8 cellular contexts compared by ENCODE assay signal in genomic region chr1:18299441-18300338, GRCh38.
DNase-seq lines count a peak whose midpoint lies in the region; ATAC-seq and TF ChIP-seq lines count a peak whose summit lies in the region.

No MANE protein-coding gene starts in this region.

- no peak overlapping the region for H2BK15ac ChIP-seq in neuronal stem cell (ENCODE audit: low read length)

- no peaks in the 10 kb centered on the region for H3K4me1 ChIP-seq in cardiac muscle cell (ENCODE audit: low read depth)
- peaks cover 0 to 5% of the 10 kb centered on the region in 2 donors for H3K4me1 ChIP-seq in neuronal stem cell (ENCODE audit: control insufficient read depth in 2 of 2, insufficient read depth in 1 of 2, low read depth in 1 of 2, low read length in 2 of 2)

- H2BK5ac ChIP-seq in neuronal stem cell (ENCODE audit: low read length): no peak overlapping the region

- WGBS in neuronal stem cell (ENCODE audit: extremely low coverage in 2 of 2, insufficient read length in 2 of 2, insufficient replicate concordance in 1 of 2), 2 donors: no CpG with 5 or more reads among the region's 7 CpGs

- H3K9me3 ChIP-seq in cardiac muscle cell (ENCODE audit: low read depth): no peaks in the 10 kb centered on the region
- no peaks in the 10 kb centered on the region for H3K9me3 ChIP-seq in neuronal stem cell (replicated peaks in 1 of 2; ENCODE audit: control insufficient read depth in 2 of 2, insufficient read depth in 1 of 2, low read depth in 1 of 2, low read length in 2 of 2)

- H2BK12ac ChIP-seq in neuronal stem cell (ENCODE audit: low read length): no peak overlapping the region

- no peak overlapping the region for H2BK120ac ChIP-seq in neuronal stem cell (ENCODE audit: low read depth, low read length)

- no peak overlapping the region for H4K91ac ChIP-seq in neuronal stem cell (ENCODE audit: low read depth, low read length, poor library complexity)

- no peak overlapping the region for H4K8ac ChIP-seq in neuronal stem cell (ENCODE audit: low read depth, low read length)

- in situ Hi-C loops in astrocyte of the spinal cord (cut with HindIII; ENCODE audit: low sequenced_read_pairs): no loop called here

- no peaks in the 10 kb centered on the region for H3K79me1 ChIP-seq in neuronal stem cell (ENCODE audit: low read depth, low read length)

- intact Hi-C loops in cardiac septum (cut with DNase I): no loop called here

- no peak overlapping the region for H3K18ac ChIP-seq in neuronal stem cell (ENCODE audit: low read length)

- H3K4me2 ChIP-seq in neuronal stem cell (ENCODE audit: insufficient read depth, low read length, poor library complexity, severe bottlenecking): no peak overlapping the region

- H3K4ac ChIP-seq in neuronal stem cell (ENCODE audit: low read length): no peak overlapping the region

- H3K27me3 ChIP-seq in cardiac muscle cell: peaks cover 4% of the 10 kb centered on the region
- H3K27me3 ChIP-seq in neuronal stem cell (ENCODE audit: control insufficient read depth in 3 of 3, insufficient read depth in 3 of 3, low read depth in 1 of 3, low read length in 3 of 3): no peaks in the 10 kb centered on the region

- H3K36me3 ChIP-seq in cardiac muscle cell: no peaks in the 10 kb centered on the region
- no peaks in the 10 kb centered on the region for H3K36me3 ChIP-seq in neuronal stem cell (replicated peaks in 1 of 2; ENCODE audit: control insufficient read depth in 2 of 2, insufficient read depth in 2 of 2, low read length in 2 of 2)

- no peak overlapping the region for H2AFZ ChIP-seq in neuronal stem cell (ENCODE audit: low read length)

- no peak overlapping the region for H2AK5ac ChIP-seq in neuronal stem cell (ENCODE audit: low read depth, low read length)

- H3K9ac ChIP-seq in neuronal stem cell (ENCODE audit: low read depth, low read length, poor library complexity): no peak overlapping the region

- H3K23ac ChIP-seq in neuronal stem cell (ENCODE audit: low read depth, low read length, poor library complexity): no peak overlapping the region

- peak; percentile 22 to 44 for DNase-seq in cardiac muscle cell (ENCODE audit: low read depth in 1 of 2, low spot score in 1 of 2)
- DNase-seq in cardiac septum (ENCODE audit: low spot score): no peak
- peak; percentile 45 for DNase-seq in NCI-H1105 treated with DMSO at 0.1 percent for 48 hours (lab: John Stamatoyannopoulos, UW)
- no peak for DNase-seq in astrocyte of the spinal cord (ENCODE audit: low read depth, low spot score)
- DNase-seq in neuronal stem cell (ENCODE audit: low spot score): peak; percentile 21
- no peak for DNase-seq in islet precursor cell

- ATAC-seq in GM19452 (IDR thresholded peaks at IDR 0.05; ENCODE audit: unreplicated experiment) (no peak), GM18519 (IDR thresholded peaks at IDR 0.05; ENCODE audit: low FRiP score, unreplicated experiment) (no peak)

- H3K27ac ChIP-seq in cardiac muscle cell: no peak overlapping the region
- no peak overlapping the region for H3K27ac ChIP-seq in neuronal stem cell (replicated peaks; ENCODE audit: low read length)

- H3K14ac ChIP-seq in neuronal stem cell (ENCODE audit: low read length): no peak overlapping the region

- H3K4me3 ChIP-seq in cardiac muscle cell (no peak overlapping the region), astrocyte of the spinal cord (ENCODE audit: low read depth, low read length) (no peak overlapping the region), neuronal stem cell (ENCODE audit: low read length in 2 of 2) (no peak overlapping the region)

- TF ChIP-seq CTCF in cardiac muscle cell (IDR thresholded peaks at IDR 0.05; ENCODE audit: low read depth, low read length): peak; percentile 74
- peak; percentile 43 for TF ChIP-seq CTCF in astrocyte of the spinal cord (IDR thresholded peaks at IDR 0.05; ENCODE audit: low read depth, low read length)

Comparison
In these comparisons a context has a peak if more than half of its experiments do, and no peak if none do; other contexts are left out.
1. DNase-seq: peak in cardiac muscle cell (2 of 2), NCI-H1105 treated with DMSO at 0.1 percent for 48 hours (single experiment) and neuronal stem cell (single experiment); none in cardiac septum (single experiment), astrocyte of the spinal cord (single experiment) and islet precursor cell (single experiment).